Comparison of ENCODE assay signal across 8 cellular contexts in genomic region chr3:160754855-160755747, GRCh38. TPM values are rescaled to one million over a fixed set of nuclear protein-coding genes. Genes with fewer than 3 reads are reported as not detected.
DNase-seq lines count a peak whose midpoint lies in the region; ATAC-seq and TF ChIP-seq lines count a peak whose summit lies in the region.

No MANE protein-coding gene starts in this region.

- peak overlapping the region; percentile 93 for H2AFZ ChIP-seq in OCI-LY7 (ENCODE audit: low read length)

- POLR2A ChIA-PET in OCI-LY7 (lab: Charles Lee), result interaction anchor here (0.6 to 1.5 kb wide), 4 partner anchors 51 to 466 kb away, joined by 3 to 6 read pairs (median 4); partner anchors contain the start of gene NMD3

- no TSS peak for BruUV-seq in OCI-LY7 (replicated peaks; lab: Mats Ljungman, UMichigan)

- peaks cover 26% of the 10 kb centered on the region for H3K4me1 ChIP-seq in OCI-LY7 (ENCODE audit: insufficient read depth, low read length, poor library complexity, severe bottlenecking)
- H3K4me1 ChIP-seq in mucosa of descending colon (ENCODE audit: low read depth), result peaks cover 16% of the 10 kb centered on the region

- H3K4me3 ChIP-seq in OCI-LY7 (ENCODE audit: low read depth, low read length, poor library complexity, severe bottlenecking) (peak overlapping the region; percentile 84), epithelial cell of esophagus (ENCODE audit: low read length) (peak overlapping the region; percentile 80), mucosa of descending colon (peak overlapping the region; percentile 69)

- intact Hi-C loops in OCI-LY7 (cut with micrococcal nuclease; ENCODE audit: unreplicated experiment) (loop anchor here (1.0 to 5.0 kb wide), 5 partner anchors 187 to 466 kb away; partner anchors contain the start of genes IFT80, KPNA4, NMD3 and SMC4), mucosa of descending colon (cut with DNase I, micrococcal nuclease) (no loop called here)

- H3K4me2 ChIP-seq in OCI-LY7 (ENCODE audit: low read length), result peak overlapping the region; percentile 97

- DNase-seq in DMS114 treated with DMSO at 0.1 percent for 48 hours (lab: John Stamatoyannopoulos, UW; ENCODE audit: unreplicated experiment) (peak; percentile 82), HuH-7.5 (ENCODE audit: low spot score) (peak; percentile 61), OCI-LY7 (ENCODE audit: low spot score) (peak; percentile 95), activated T-cell treated with anti-CD3 and anti-CD28 coated beads for 4 hours (peak; percentile 84), epithelial cell of esophagus (ENCODE audit: low read depth) (peak; percentile 95), mucosa of descending colon (peak; percentile 94 to 97 (median 95))
- peak; percentile 83 to 85 for DNase-seq in stimulated activated CD8-positive, alpha-beta memory T cell treated with anti-CD3 and anti-CD28 coated beads, Interleukin-2, amount 100 ng/mL, for 48 hours (ENCODE audit: low read depth in 2 of 2)

- H4K20me1 ChIP-seq in OCI-LY7 (ENCODE audit: insufficient read depth, low read length), result peaks cover 8% of the 10 kb centered on the region; the same call in 1 of the 2 replicates

- CTCF ChIA-PET in OCI-LY7 (lab: Charles Lee; ENCODE audit: unreplicated experiment), result no interaction called here

- no peaks in the 10 kb centered on the region for H3K36me3 ChIP-seq in OCI-LY7 (ENCODE audit: insufficient read depth, low read length)
- H3K36me3 ChIP-seq in mucosa of descending colon (ENCODE audit: low read depth), result no peaks in the 10 kb centered on the region

- peaks cover 19% of the 10 kb centered on the region; the same call in 1 of the 2 replicates for H3K79me2 ChIP-seq in OCI-LY7 (ENCODE audit: insufficient read depth, low read depth, low read length)

- H3K27ac ChIP-seq in OCI-LY7 (ENCODE audit: low read depth, low read length, poor library complexity, severe bottlenecking), result peak overlapping the region; percentile 69

- H3K9me3 ChIP-seq in OCI-LY7 (ENCODE audit: low read length), result no peaks in the 10 kb centered on the region
- H3K9me3 ChIP-seq in mucosa of descending colon, result no peaks in the 10 kb centered on the region

- TF ChIP-seq CTCF in OCI-LY7 (conservative IDR thresholded peaks at IDR 0.05; ENCODE audit: low read length) (no peak), epithelial cell of esophagus (IDR thresholded peaks at IDR 0.05; ENCODE audit: insufficient read depth, low read depth, low read length, missing control alignments) (no peak), mucosa of descending colon (IDR thresholded peaks at IDR 0.05) (no peak)

- ATAC-seq in GM21529 (IDR thresholded peaks at IDR 0.05; ENCODE audit: unreplicated experiment) (peak; percentile 87), mucosa of descending colon (peak; percentile 93)

- no peaks in the 10 kb centered on the region for H3K9me2 ChIP-seq in OCI-LY7 (ENCODE audit: insufficient read depth, low read length)

RNA-seq across cellular contexts. Expression of gene PPM1L, which starts 0.9 kb away (rescaled TPM):
- 10.3 and 11.2 TPM in 2 replicates for total RNA-seq in OCI-LY7 (2014; rRNA removed; shearing (Covaris generic))
- 14.7 and 14.8 TPM in 2 replicates for total RNA-seq in OCI-LY7 (2022)
- 10 to 100 TPM; 16.2 to 47.9 (median 21.6) TPM for total RNA-seq in mucosa of descending colon

Comparison
In these comparisons a context has a peak if more than half of its experiments do, and no peak if none do; other contexts are left out.
1. Peak in every context shown above with its lines: DNase-seq, ATAC-seq, H3K4me3 ChIP-seq and H3K27ac ChIP-seq.